12 cellular contexts compared by ENCODE assay signal in the genomic region with DNA sequence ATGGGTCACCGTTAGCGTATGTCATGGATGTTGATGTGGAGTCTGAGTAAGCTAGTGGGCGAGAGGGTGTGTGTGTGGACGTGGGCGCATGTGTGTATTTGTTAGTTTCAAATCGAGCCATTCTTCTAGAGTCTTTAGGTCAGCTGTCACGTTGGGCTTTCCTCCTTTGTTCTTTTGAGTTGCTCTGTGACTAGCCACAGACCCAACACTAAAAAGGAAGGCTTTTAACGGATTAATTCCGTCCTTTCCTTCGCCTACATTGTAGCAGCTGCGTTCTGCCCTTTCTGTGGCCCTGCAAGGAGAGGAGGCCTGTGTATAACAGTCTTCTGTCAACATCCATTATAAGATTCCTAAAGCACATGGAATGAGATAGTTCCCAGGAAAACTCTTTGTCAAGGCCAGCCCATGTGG.
DNase-seq lines count a peak whose midpoint lies in the region; ATAC-seq and TF ChIP-seq lines count a peak whose summit lies in the region.
"Had no signal": no experiment of that assay in that cellular context is flagged by ENCODE, and none has a peak within 500 bp of the region (broad histone marks: within the 10 kb centered on the region; RNA-seq: fewer than 3 reads in every experiment).

No MANE protein-coding gene starts in this region.

- H3K27ac Mint-ChIP-seq in Caco-2 (ENCODE audit: unreplicated experiment) = peak overlapping the region; percentile 0
- peak overlapping the region; percentile 32 for H3K27ac Mint-ChIP-seq in activated T-helper 1 cell treated with anti-CD3 and anti-CD28 coated beads, Interleukin-12 subunit alpha, Interleukin-12 subunit beta, Interleukin-2, Interleukin-4 antibody, amounts not matched to agents 30 ng/mL and 10 ng/mL and 1 ng/mL, durations not matched to agents 14 hours and 24 hours and 36 hours
- peak overlapping the region; percentile 98 for H3K27ac Mint-ChIP-seq in glutamatergic neuron (ENCODE audit: unreplicated experiment)
- H3K27ac Mint-ChIP-seq: activated T-helper 17 cell treated with anti-CD3 and anti-CD28 coated beads, Interleukin-2, amount 50 U/mL, for 72 hours; natural killer cell had no signal

- H3K9ac ChIP-seq in rectal smooth muscle tissue (ENCODE audit: low read length) = no peak overlapping the region

- H3K4me3 ChIP-seq in Caco-2 (ENCODE audit: low read depth, low read length) (no peak overlapping the region), rectal smooth muscle tissue (ENCODE audit: low read length) (no peak overlapping the region)

- no peaks in the 10 kb centered on the region for H3K9me3 ChIP-seq in Caco-2

- no peak for ATAC-seq in GM21723 (IDR thresholded peaks at IDR 0.05; ENCODE audit: unreplicated experiment)
- ATAC-seq: activated T-helper 17 cell treated with anti-CD3 and anti-CD28 coated beads, Interleukin-2, amount 50 U/mL, for 72 hours; natural killer cell; Panc1 had no signal

- POLR2A ChIA-PET in Caco-2 (lab: Charles Lee) = no interaction called here

- DNase-seq in Caco-2 (no peak), glutamatergic neuron (no peak), GOT3 (lab: John Stamatoyannopoulos, UW) (no peak), NCI-H1092 (lab: John Stamatoyannopoulos, UW) (no peak), GM20000 (ENCODE audit: low spot score) (no peak)
- DNase-seq in activated T-helper 1 cell treated with anti-CD3 and anti-CD28 coated beads, Interleukin-12 subunit alpha, Interleukin-12 subunit beta, Interleukin-2, Interleukin-4 antibody, amounts not matched to agents 30 ng/mL and 10 ng/mL and 1 ng/mL, durations not matched to agents 14 hours and 24 hours and 36 hours (ENCODE audit: low spot score) = no peak
- DNase-seq: natural killer cell, NCI-H1694 treated with DMSO at 0.1 percent for 48 hours had no signal

- peaks cover 7% of the 10 kb centered on the region for H3K4me1 Mint-ChIP-seq in Caco-2 (ENCODE audit: low read depth, unreplicated experiment)
- peaks cover 33% of the 10 kb centered on the region for H3K4me1 Mint-ChIP-seq in activated T-helper 1 cell treated with anti-CD3 and anti-CD28 coated beads, Interleukin-12 subunit alpha, Interleukin-12 subunit beta, Interleukin-2, Interleukin-4 antibody, amounts not matched to agents 30 ng/mL and 10 ng/mL and 1 ng/mL, durations not matched to agents 14 hours and 24 hours and 36 hours (ENCODE audit: low read depth)
- peaks cover 48% of the 10 kb centered on the region for H3K4me1 Mint-ChIP-seq in glutamatergic neuron (ENCODE audit: low read depth, unreplicated experiment)
- H3K4me1 Mint-ChIP-seq: activated T-helper 17 cell treated with anti-CD3 and anti-CD28 coated beads, Interleukin-2, amount 50 U/mL, for 72 hours; natural killer cell had no signal

- no peaks in the 10 kb centered on the region for H3K27me3 Mint-ChIP-seq in Caco-2 (ENCODE audit: insufficient read depth, unreplicated experiment)
- H3K27me3 Mint-ChIP-seq in activated T-helper 1 cell treated with anti-CD3 and anti-CD28 coated beads, Interleukin-12 subunit alpha, Interleukin-12 subunit beta, Interleukin-2, Interleukin-4 antibody, amounts not matched to agents 30 ng/mL and 10 ng/mL and 1 ng/mL, durations not matched to agents 14 hours and 24 hours and 36 hours (ENCODE audit: insufficient read depth) = no peaks in the 10 kb centered on the region
- H3K27me3 Mint-ChIP-seq in glutamatergic neuron (ENCODE audit: unreplicated experiment) = peaks cover 6% of the 10 kb centered on the region

- H3K36me3 Mint-ChIP-seq in Caco-2 (ENCODE audit: insufficient read depth, unreplicated experiment) = peaks cover 40% of the 10 kb centered on the region
- peaks cover 4% of the 10 kb centered on the region for H3K36me3 Mint-ChIP-seq in activated T-helper 1 cell treated with anti-CD3 and anti-CD28 coated beads, Interleukin-12 subunit alpha, Interleukin-12 subunit beta, Interleukin-2, Interleukin-4 antibody, amounts not matched to agents 30 ng/mL and 10 ng/mL and 1 ng/mL, durations not matched to agents 14 hours and 24 hours and 36 hours (ENCODE audit: low read depth)
- H3K36me3 Mint-ChIP-seq in glutamatergic neuron (ENCODE audit: unreplicated experiment) = no peaks in the 10 kb centered on the region
- H3K36me3 Mint-ChIP-seq: natural killer cell had no signal

- H3K36me3 ChIP-seq in Caco-2 (ENCODE audit: control insufficient read depth, insufficient read depth, low read length) (no peaks in the 10 kb centered on the region), rectal smooth muscle tissue (ENCODE audit: control insufficient read depth, insufficient read depth, low read length) (no peaks in the 10 kb centered on the region)

- H3K4me1 ChIP-seq in Caco-2 (peaks cover 13% of the 10 kb centered on the region), rectal smooth muscle tissue (ENCODE audit: control insufficient read depth, insufficient read depth, low read length) (no peaks in the 10 kb centered on the region)

- H3K9me3 Mint-ChIP-seq in Caco-2 (ENCODE audit: unreplicated experiment) (no peaks in the 10 kb centered on the region), glutamatergic neuron (ENCODE audit: unreplicated experiment) (peaks cover 7% of the 10 kb centered on the region)
- H3K9me3 Mint-ChIP-seq in activated T-helper 1 cell treated with anti-CD3 and anti-CD28 coated beads, Interleukin-12 subunit alpha, Interleukin-12 subunit beta, Interleukin-2, Interleukin-4 antibody, amounts not matched to agents 30 ng/mL and 10 ng/mL and 1 ng/mL, durations not matched to agents 14 hours and 24 hours and 36 hours = peaks cover 7% of the 10 kb centered on the region
- H3K9me3 Mint-ChIP-seq: activated T-helper 17 cell treated with anti-CD3 and anti-CD28 coated beads, Interleukin-2, amount 50 U/mL, for 72 hours; natural killer cell had no signal

- no peak overlapping the region for H3K4me3 Mint-ChIP-seq in Caco-2 (ENCODE audit: unreplicated experiment)
- no peak overlapping the region for H3K4me3 Mint-ChIP-seq in activated T-helper 1 cell treated with anti-CD3 and anti-CD28 coated beads, Interleukin-12 subunit alpha, Interleukin-12 subunit beta, Interleukin-2, Interleukin-4 antibody, amounts not matched to agents 30 ng/mL and 10 ng/mL and 1 ng/mL, durations not matched to agents 14 hours and 24 hours and 36 hours
- H3K4me3 Mint-ChIP-seq in glutamatergic neuron (ENCODE audit: unreplicated experiment) = peak overlapping the region; percentile 60
- H3K4me3 Mint-ChIP-seq: activated T-helper 17 cell treated with anti-CD3 and anti-CD28 coated beads, Interleukin-2, amount 50 U/mL, for 72 hours; natural killer cell had no signal

- TF ChIP-seq CTCF in Caco-2 (IDR thresholded peaks at IDR 0.05; ENCODE audit: insufficient read depth in 1 of 2, low read depth in 1 of 2, low read length in 1 of 2, severe bottlenecking in 1 of 2, unreplicated experiment in 1 of 2) = no peak
- no peak for TF ChIP-seq CTCF in glutamatergic neuron (IDR thresholded peaks at IDR 0.05; ENCODE audit: partially characterized antibody, unreplicated experiment)
- no peak for TF ChIP-seq CTCF in GM20000 (IDR thresholded peaks at IDR 0.05; ENCODE audit: extremely low read depth, missing control alignments)

- CTCF ChIA-PET in Caco-2 (lab: Charles Lee) = no interaction called here

- H3K27me3 ChIP-seq in Caco-2 (replicated peaks; ENCODE audit: control insufficient read depth, insufficient read depth, low read length) (no peaks in the 10 kb centered on the region), rectal smooth muscle tissue (ENCODE audit: control insufficient read depth, insufficient read depth, low read length) (no peaks in the 10 kb centered on the region)

- peak overlapping the region; percentile 44 for H3K27ac ChIP-seq in rectal smooth muscle tissue (ENCODE audit: low read depth, low read length)

- intact Hi-C loops in Caco-2 (cut with micrococcal nuclease; ENCODE audit: unreplicated experiment) = no loop called here
- intact Hi-C loops in activated T-helper 1 cell treated with anti-CD3 and anti-CD28 coated beads, Interleukin-12 subunit alpha, Interleukin-12 subunit beta, Interleukin-2, Interleukin-4 antibody, amounts not matched to agents 30 ng/mL and 10 ng/mL and 1 ng/mL, durations not matched to agents 14 hours and 24 hours and 36 hours (cut with micrococcal nuclease) = no loop called here

- no TSS peak for BruUV-seq in Caco-2 (replicated peaks; lab: Mats Ljungman, UMichigan)

Comparison
In these comparisons a context has a peak if more than half of its experiments do, and no peak if none do; other contexts are left out.
1. H3K27ac Mint-ChIP-seq: peak in every context shown above with its lines; median percentile 98 in glutamatergic neuron; 32 in activated T-helper 1 cell treated with anti-CD3 and anti-CD28 coated beads, Interleukin-12 subunit alpha, Interleukin-12 subunit beta, Interleukin-2, Interleukin-4 antibody, amounts not matched to agents 30 ng/mL and 10 ng/mL and 1 ng/mL, durations not matched to agents 14 hours and 24 hours and 36 hours; 0 in Caco-2.